In genomic region chr13:73168993-73169401, GRCh38 we compare ENCODE assay signal across 1 cellular context.
TF ChIP-seq lines count a peak whose summit lies in the region.

No MANE protein-coding gene starts in this region.

TF ChIP-seq in IMR-90, 13 proteins besides CTCF, POLR2A, EP300 and RAD21 (continued from another document):
- TF ChIP-seq MXI1 (IDR thresholded peaks at IDR 0.05; ENCODE audit: borderline replicate concordance, low read depth, low read length) (no peak), USF2 (IDR thresholded peaks at IDR 0.05; ENCODE audit: low read depth, low read length) (no peak)
TF ChIP-seq in IMR-90: peak in this region for 0.
